ENCODE assay signal across 1 cellular context in the genomic region with DNA sequence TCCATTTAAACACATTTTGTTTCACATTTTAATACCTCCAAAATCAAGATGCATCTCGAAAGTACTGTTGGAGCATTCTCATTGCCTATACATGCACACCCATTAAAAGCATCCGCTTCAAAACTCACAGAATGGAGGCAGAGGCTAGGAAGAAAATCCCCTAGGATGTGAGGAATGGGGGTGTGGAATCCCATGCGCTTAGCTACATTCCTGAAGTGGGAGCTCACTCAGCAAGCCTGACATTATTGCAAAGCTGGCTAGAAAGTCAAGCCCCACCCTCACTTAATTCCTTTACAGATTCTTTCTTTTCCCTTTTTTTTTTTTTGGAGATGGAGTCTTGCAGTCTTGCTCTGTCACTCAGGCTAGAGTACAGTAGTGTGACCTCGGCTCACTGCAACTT.
TF ChIP-seq lines count a peak whose summit lies in the region.

No MANE protein-coding gene starts in this region.

TF ChIP-seq in IMR-90, 13 proteins besides CTCF, POLR2A, EP300 and RAD21 (continued from another document):
- no peak for TF ChIP-seq RCOR1 (IDR thresholded peaks at IDR 0.05; ENCODE audit: insufficient replicate concordance, low read length)
- no peak for TF ChIP-seq CHD1 (IDR thresholded peaks at IDR 0.05; ENCODE audit: low read depth, low read length)
- TF ChIP-seq ELK1 (IDR thresholded peaks at IDR 0.05; ENCODE audit: borderline replicate concordance, low read depth, low read length), result no peak
- TF ChIP-seq NFE2L2 (IDR thresholded peaks at IDR 0.05; ENCODE audit: low read depth, low read length), result no peak
- 0 out of 2 replicates have a peak, but pooled peaks have one; percentile 5 for TF ChIP-seq SMC3 (IDR thresholded peaks at IDR 0.05; ENCODE audit: low read depth, low read length)
- TF ChIP-seq FOS (IDR thresholded peaks at IDR 0.05; ENCODE audit: low read depth, low read length), result no peak
- peak; percentile 63 for TF ChIP-seq MAFK (IDR thresholded peaks at IDR 0.05; ENCODE audit: low read depth, low read length)
TF ChIP-seq in IMR-90: peak in this region for 3.
